8 cellular contexts compared by ENCODE assay signal in the genomic region with DNA sequence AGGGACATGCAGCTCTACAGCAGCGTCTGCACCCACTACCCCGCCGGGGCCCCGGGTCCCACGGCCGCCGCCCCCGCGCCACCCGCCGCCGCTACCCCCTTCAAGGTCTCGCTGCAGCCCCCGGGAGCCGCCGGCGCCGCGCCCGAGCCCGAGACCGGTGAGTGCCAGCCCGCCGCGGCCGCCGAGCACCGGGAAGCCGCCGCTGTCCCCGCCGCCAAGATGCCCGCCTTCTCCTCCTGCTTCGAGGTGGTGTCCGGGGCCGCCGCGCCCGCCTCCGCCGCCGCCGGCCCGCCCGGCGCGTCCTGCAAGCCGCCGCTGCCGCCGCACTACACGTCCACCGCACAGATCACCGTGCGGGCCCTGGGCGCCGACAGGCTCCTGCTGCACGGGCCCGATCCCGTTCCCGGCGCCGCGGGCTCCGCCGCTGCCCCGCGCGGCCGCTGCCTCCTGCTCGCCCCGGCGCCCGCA. TPM values are rescaled to one million over a fixed set of nuclear protein-coding genes. Genes with fewer than 3 reads are reported as not detected.
DNase-seq lines count a peak whose midpoint lies in the region; ATAC-seq and TF ChIP-seq lines count a peak whose summit lies in the region.

No MANE protein-coding gene starts in this region.

- CTCF ChIA-PET in GM10248 (lab: Yijun Ruan, JAX), result interaction anchor here (1.0 kb wide), 1 partner anchor 16 kb away, joined by 3 read pairs; no protein-coding TSS in a partner anchor

- TF ChIP-seq CTCF in VCaP (conservative IDR thresholded peaks at IDR 0.05) (no peak), fibroblast of lung (conservative IDR thresholded peaks at IDR 0.05 in 1 of 2, IDR thresholded peaks at IDR 0.05 in 1 of 2; ENCODE audit: low read depth in 1 of 2, low read length in 2 of 2) (no peak), GM10248 (IDR thresholded peaks at IDR 0.05; ENCODE audit: control extremely low read depth, extremely low read depth, low read depth, missing control alignments) (no peak)

- peaks cover 5% of the 10 kb centered on the region for H3K4me1 ChIP-seq in fibroblast of lung (ENCODE audit: control insufficient read depth, extremely low read depth, insufficient read depth, low read length)
- peaks cover 12% of the 10 kb centered on the region for H3K4me1 ChIP-seq in rectal smooth muscle tissue (ENCODE audit: control insufficient read depth, insufficient read depth, low read length)

- H3K9ac ChIP-seq in fibroblast of lung (ENCODE audit: insufficient read depth, low read length) (peak overlapping the region; percentile 79), rectal smooth muscle tissue (ENCODE audit: low read length) (peak overlapping the region; percentile 10)

- no peaks in the 10 kb centered on the region for H4K20me1 ChIP-seq in fibroblast of lung (ENCODE audit: control insufficient read depth, extremely low read depth, insufficient read depth, low read length)

- peak overlapping the region; percentile 90 for H3K27ac ChIP-seq in VCaP
- H3K27ac ChIP-seq in fibroblast of lung (ENCODE audit: insufficient read depth, low read length), result peak overlapping the region; percentile 80
- peak overlapping the region; percentile 82 for H3K27ac ChIP-seq in rectal smooth muscle tissue (ENCODE audit: low read depth, low read length)

- no peak overlapping the region for H2AFZ ChIP-seq in fibroblast of lung (ENCODE audit: low read length)

- DNase-seq in stimulated activated CD4-positive, alpha-beta T cell treated with anti-CD3 and anti-CD28 coated beads, Interleukin-2, amount 100 ng/mL, for 4 hours (ENCODE audit: low read depth), result peak; percentile 12
- no peak for DNase-seq in stimulated activated CD4-positive, alpha-beta T cell treated with anti-CD3 and anti-CD28 coated beads, Interleukin-12 subunit alpha, Interleukin-12 subunit beta, amount 100 ng/mL, for 4 hours
- peak in 1 of 2 donors; percentile 15 for DNase-seq in fibroblast of lung (ENCODE audit: low read depth in 2 of 2)
- DNase-seq in NOMO-1 treated with DMSO at 0.1 percent for 48 hours (lab: John Stamatoyannopoulos, UW; ENCODE audit: unreplicated experiment), result no peak
- DNase-seq in GM10248 (ENCODE audit: extremely low spot score), result no peak

- peaks cover 10% of the 10 kb centered on the region for H3K79me2 ChIP-seq in fibroblast of lung (ENCODE audit: control insufficient read depth, insufficient read depth, low read length)

- H3K4me2 ChIP-seq in fibroblast of lung (ENCODE audit: extremely low read depth, insufficient read depth, low read length), result peak overlapping the region; percentile 26

- H3K4me3 ChIP-seq in fibroblast of lung (replicated peaks in 1 of 4; ENCODE audit: control extremely low read depth in 1 of 4, insufficient read depth in 1 of 4, low read depth in 3 of 4, low read length in 4 of 4), result peak overlapping the region; percentile 20 to 78 (median 59)
- H3K4me3 ChIP-seq in rectal smooth muscle tissue (ENCODE audit: low read length), result peak overlapping the region; percentile 83

- H3K36me3 ChIP-seq in fibroblast of lung (ENCODE audit: control insufficient read depth, insufficient read depth, low read length) (no peaks in the 10 kb centered on the region), rectal smooth muscle tissue (ENCODE audit: control insufficient read depth, insufficient read depth, low read length) (no peaks in the 10 kb centered on the region)

- POLR2A ChIA-PET in GM10248 (lab: Yijun Ruan, JAX), result no interaction called here

- ATAC-seq in HG02970 (IDR thresholded peaks at IDR 0.05; ENCODE audit: low FRiP score, unreplicated experiment), result peak; percentile 7

- no peaks in the 10 kb centered on the region for H3K9me3 ChIP-seq in fibroblast of lung (ENCODE audit: control insufficient read depth, insufficient read depth, low read depth, low read length)

- H3K27me3 ChIP-seq in fibroblast of lung (ENCODE audit: control insufficient read depth, insufficient read depth, low read length), result no peaks in the 10 kb centered on the region
- H3K27me3 ChIP-seq in rectal smooth muscle tissue (ENCODE audit: control insufficient read depth, insufficient read depth, low read length), result no peaks in the 10 kb centered on the region

RNA-seq across cellular contexts. Expression of a gene that starts 0.6 kb away (rescaled TPM):
- total RNA-seq in fibroblast of lung, result 6.7 and 6.8 TPM in 2 replicates
- 3.7 and 4.2 TPM in 2 replicates for polyA plus RNA-seq in fibroblast of lung
- polyA plus RNA-seq in fibroblast of lung (2012), result 4.1 and 4.2 TPM in 2 replicates
- 0.31 and 1.6 TPM in 2 replicates for polyA minus RNA-seq in fibroblast of lung (ENCODE audit: low replicate concordance)
